In the genomic region with DNA sequence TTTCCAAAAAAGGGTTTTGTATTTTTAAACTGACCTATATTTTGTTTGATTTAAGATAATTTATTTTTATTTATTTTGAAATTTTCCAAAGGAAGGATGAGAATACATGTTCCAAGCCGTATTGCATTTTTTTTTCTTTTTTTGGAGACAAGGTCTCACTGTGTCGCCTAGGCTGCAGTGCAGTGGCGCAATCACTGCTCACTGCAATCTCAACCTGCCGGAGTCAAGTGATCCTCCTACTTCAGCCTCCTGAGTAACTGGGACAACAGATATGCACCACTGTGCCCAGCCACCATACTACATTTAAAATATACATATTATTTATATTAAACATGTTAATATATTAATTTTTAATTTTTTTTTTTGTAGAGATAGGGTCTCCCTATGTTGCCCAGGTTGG, we compare ENCODE assay signal across 12 cellular contexts. TPM values are rescaled to one million over a fixed set of nuclear protein-coding genes. Genes with fewer than 3 reads are reported as not detected.
"Had no signal": no experiment of that assay in that cellular context is flagged by ENCODE, and none has a peak within 500 bp of the region (broad histone marks: within the 10 kb centered on the region; RNA-seq: fewer than 3 reads in every experiment).

No MANE protein-coding gene starts in this region.

- H3K4me1 Mint-ChIP-seq: GM23338, H9 had no signal

- DNase-seq: GM23248, GOT3, H7, H9, HCEC 1CT, HFFc6 had no signal

- H2AFZ ChIP-seq: GM23248, GM23338 had no signal

- H3K4me3 Mint-ChIP-seq: GM23338, H9, HFFc6 had no signal

- H3K4me1 ChIP-seq: HAP-1 had no signal

- H3K4me3 ChIP-seq: GM23248, GM23338, HAP-1 had no signal

- H3K9ac ChIP-seq: GM23248 had no signal

- FAIRE-seq: H1, H54 had no signal

- ATAC-seq: GM23338, HCT116 had no signal

- H3K9me3 ChIP-seq: HAP-1 had no signal

- H3K4me2 ChIP-seq: GM23338 had no signal

- H3K27ac ChIP-seq: GM23248 had no signal

- H3K27ac Mint-ChIP-seq: GM23338, H9, HFFc6 had no signal

- H3K9me3 Mint-ChIP-seq: GM23338, H9, HFFc6 had no signal

RNA-seq across cellular contexts. Expression of a gene that starts 47.4 kb away (rescaled TPM):
- total RNA-seq: GM23248, GM23338, H1, H4, H7, H9, HFFc6 had no signal
- polyA plus RNA-seq: GM23248, GM23338, H1 had no signal
